In genomic region chrX:49042581-49043219, GRCh38 we compare ENCODE assay signal across 6 cellular contexts. TPM values are rescaled to one million over a fixed set of nuclear protein-coding genes. Genes with fewer than 3 reads are reported as not detected.
A peak's percentile ranks its signal among the peaks of the same experiment; 100 is the strongest.
DNase-seq lines count a peak whose midpoint lies in the region; ATAC-seq and TF ChIP-seq lines count a peak whose summit lies in the region.

No MANE protein-coding gene starts in this region.

- intact Hi-C loops in left lung (cut with DNase I) = no loop called here

- H3K27ac ChIP-seq in VCaP = peak overlapping the region; percentile 61; the same call in 1 of the 2 replicates
- peak overlapping the region; percentile 93 to 96 for H3K27ac ChIP-seq in left lung

- H3K27me3 ChIP-seq in left lung = no peaks in the 10 kb centered on the region

- DNase-seq in left lung (no peak), NCI-H1930 (lab: John Stamatoyannopoulos, UW) (no peak), NCI-H748 treated with DMSO at 0.1 percent for 48 hours (lab: John Stamatoyannopoulos, UW) (no peak)
- no peak for DNase-seq in activated CD4-positive, alpha-beta T cell treated with anti-CD3 and anti-CD28 coated beads, Interleukin-2, amount 50 U/mL, for 4 hours

- peaks cover 11 to 25% of the 10 kb centered on the region in 2 donors for H3K4me1 ChIP-seq in left lung

- H3K4me3 ChIP-seq in left lung = peak overlapping the region; percentile 57 to 70

- peaks cover 0 to 18% of the 10 kb centered on the region in 2 donors for H3K36me3 ChIP-seq in left lung

- ATAC-seq in GM21528 (IDR thresholded peaks at IDR 0.05; ENCODE audit: low FRiP score, unreplicated experiment) = peak; percentile 3
- ATAC-seq in left lung = peak; percentile 0

- TF ChIP-seq CTCF in VCaP (conservative IDR thresholded peaks at IDR 0.05) = no peak
- TF ChIP-seq CTCF in left lung (IDR thresholded peaks at IDR 0.05) = no peak

- no peaks in the 10 kb centered on the region for H3K9me3 ChIP-seq in left lung

RNA-seq across cellular contexts. Expression of gene TFE3, which starts 0.5 kb away (rescaled TPM):
- total RNA-seq in left lung = 10 to 100 TPM; 48.0 to 63.5 TPM

RNA-seq across cellular contexts. Expression of gene CCDC120, which starts 16.1 kb away (rescaled TPM):
- 10 to 100 TPM in 1 of 2 donors, 1 to 10 TPM in 1; 9.7 to 11.9 TPM for total RNA-seq in left lung

RNA-seq across cellular contexts. Expression of gene PRAF2, which starts 31.1 kb away (rescaled TPM):
- 10 to 100 TPM; 37.3 to 40.0 TPM for total RNA-seq in left lung

RNA-seq across cellular contexts. Expression of gene WDR45, which starts 37.0 kb away (rescaled TPM):
- 10 to 100 TPM; 47.5 to 51.6 TPM for total RNA-seq in left lung

RNA-seq across cellular contexts. Expression of gene GRIPAP1, which starts 40.6 kb away (rescaled TPM):
- 10 to 100 TPM; 36.1 to 52.2 TPM for total RNA-seq in left lung
